Comparison of ENCODE assay signal across 15 cellular contexts in the genomic region with DNA sequence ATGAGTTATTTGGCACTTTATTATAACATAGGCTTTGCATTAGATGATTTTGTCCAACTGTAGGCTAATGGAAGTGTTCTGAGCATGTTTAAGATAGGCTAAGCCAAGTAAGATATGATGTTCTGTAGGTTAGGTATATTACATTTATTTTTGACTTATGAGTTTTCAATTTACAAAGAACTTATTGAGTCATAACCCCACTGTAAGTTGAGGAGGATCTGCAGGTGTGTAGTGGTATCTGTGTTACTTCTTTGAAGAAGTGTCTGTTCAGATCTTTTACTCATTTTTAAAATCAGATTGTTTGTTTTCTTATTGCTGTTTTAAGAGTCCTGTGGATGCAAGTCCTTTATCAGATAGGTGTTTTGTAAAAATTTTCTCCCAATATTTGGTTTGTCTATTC.
"Had no signal": no experiment of that assay in that cellular context is flagged by ENCODE, and none has a peak within 500 bp of the region (broad histone marks: within the 10 kb centered on the region; RNA-seq: fewer than 3 reads in every experiment).

No MANE protein-coding gene starts in this region.

- ATAC-seq: left colon; left ventricle myocardium superior; mucosa of descending colon; naive thymus-derived CD8-positive, alpha-beta T cell; right cardiac atrium had no signal

- H3K27ac Mint-ChIP-seq: naive thymus-derived CD8-positive, alpha-beta T cell; type B pancreatic cell had no signal

- H3K27me3 Mint-ChIP-seq: naive thymus-derived CD8-positive, alpha-beta T cell; type B pancreatic cell had no signal

- H3K4me3 Mint-ChIP-seq: naive thymus-derived CD8-positive, alpha-beta T cell; neural crest cell; type B pancreatic cell had no signal

- DNase-seq: colonic mucosa; dermis blood vessel endothelial cell; erythroblast; foreskin melanocyte; head of caudate nucleus; left colon; left ventricle myocardium superior; mucosa of descending colon; naive thymus-derived CD8-positive, alpha-beta T cell; ovary; right cardiac atrium; stimulated activated CD4-positive, alpha-beta T cell treated with anti-CD3 and anti-CD28 coated beads, Interleukin-2, amount 100 ng/mL, for 48 hours; stimulated activated naive CD4-positive, alpha-beta T cell treated with Interleukin-2 at 50 U/mL for 16 hours had no signal
